Comparison of ENCODE assay signal across 20 cellular contexts in genomic region chr16:51545951-51546350, GRCh38.
"Had no signal": no experiment of that assay in that cellular context is flagged by ENCODE, and none has a peak within 500 bp of the region (broad histone marks: within the 10 kb centered on the region; RNA-seq: fewer than 3 reads in every experiment).

No MANE protein-coding gene starts in this region.

- H3K27ac ChIP-seq: brain microvascular endothelial cell, left lung, parathyroid adenoma, stomach had no signal

- H3K4me1 Mint-ChIP-seq: activated naive CD4-positive, alpha-beta T cell treated with anti-CD3 and anti-CD28 coated beads, Interleukin-2, amount 50 U/mL, for 24 hours; natural killer cell had no signal

- H2AFZ ChIP-seq: parathyroid adenoma had no signal

- H3K4me3 ChIP-seq: left lung, stomach had no signal

- DNase-seq: activated gamma-delta T cell treated with Interleukin-2 at 50 U/mL for 16 hours; activated T-cell treated with anti-CD3 and anti-CD28 coated beads, Interleukin-2, amount 50 U/mL, for 1 hour; aorta; brain microvascular endothelial cell; central memory CD4-positive, alpha-beta T cell; effector memory CD4-positive, alpha-beta T cell; hypothalamus; left lung; midbrain; natural killer cell; nucleus accumbens; right cardiac atrium; stimulated activated CD4-positive, alpha-beta T cell treated with anti-CD3 and anti-CD28 coated beads, Interleukin-12 subunit alpha, Interleukin-12 subunit beta, amount 100 ng/mL, for 4 hours; stimulated activated CD4-positive, alpha-beta T cell treated with anti-CD3 and anti-CD28 coated beads, Interleukin-4, amount 100 ng/mL, for 4 hours; stomach; T-helper 1 cell; trophoblast cell had no signal

- H3K27me3 Mint-ChIP-seq: activated naive CD4-positive, alpha-beta T cell treated with anti-CD3 and anti-CD28 coated beads, Interleukin-2, amount 50 U/mL, for 24 hours had no signal

- H3K9ac ChIP-seq: parathyroid adenoma had no signal

- H3K4me3 Mint-ChIP-seq: activated naive CD4-positive, alpha-beta T cell treated with anti-CD3 and anti-CD28 coated beads, Interleukin-2, amount 50 U/mL, for 24 hours; natural killer cell had no signal

- H3K9me3 ChIP-seq: left lung, stomach had no signal

- H3K36me3 Mint-ChIP-seq: activated naive CD4-positive, alpha-beta T cell treated with anti-CD3 and anti-CD28 coated beads, Interleukin-2, amount 50 U/mL, for 24 hours; natural killer cell had no signal

- ATAC-seq: esophagus mucosa, left lung, right cardiac atrium had no signal

- H3K27me3 ChIP-seq: brain microvascular endothelial cell, left lung, stomach had no signal

- H3K36me3 ChIP-seq: brain microvascular endothelial cell, left lung, stomach had no signal

- H3K27ac Mint-ChIP-seq: activated naive CD4-positive, alpha-beta T cell treated with anti-CD3 and anti-CD28 coated beads, Interleukin-2, amount 50 U/mL, for 24 hours; natural killer cell had no signal

- H3K4me1 ChIP-seq: left lung, parathyroid adenoma, stomach had no signal
